12 cellular contexts compared by ENCODE assay signal in genomic region chr15:77915261-77915960, GRCh38.
"Had no signal": no experiment of that assay in that cellular context is flagged by ENCODE, and none has a peak within 500 bp of the region (broad histone marks: within the 10 kb centered on the region; RNA-seq: fewer than 3 reads in every experiment).

No MANE protein-coding gene starts in this region.

- H3K9me3 ChIP-seq: adrenal gland, heart left ventricle, left ventricle myocardium inferior, psoas muscle, right lobe of liver had no signal

- H3K27me3 ChIP-seq: adrenal gland, heart left ventricle, right lobe of liver had no signal

- ATAC-seq: activated CD4-positive, CD25-positive, alpha-beta regulatory T cell treated with anti-CD3 and anti-CD28 coated beads, Interleukin-2, amount 50 U/mL, for 24 hours; heart left ventricle; psoas muscle; right lobe of liver; stimulated activated naive CD8-positive, alpha-beta T cell treated with anti-CD3 and anti-CD28 coated beads, Interleukin-15, Interleukin-2, amounts not matched to agents 100 U/mL and 50 U/mL, for 24 hours had no signal

- H3K4me3 ChIP-seq: adrenal gland, heart left ventricle, left ventricle myocardium inferior, psoas muscle, right lobe of liver had no signal

- H3K36me3 ChIP-seq: adrenal gland, heart left ventricle, left ventricle myocardium inferior, right lobe of liver had no signal

- H3K4me1 ChIP-seq: adrenal gland, left ventricle myocardium inferior, psoas muscle, right lobe of liver had no signal

- DNase-seq: activated CD4-positive, alpha-beta T cell treated with anti-CD3 and anti-CD28 coated beads, Interleukin-2, amount 50 U/mL, for 48 hours; activated naive CD4-positive, alpha-beta T cell treated with anti-CD3 and anti-CD28 coated beads for 36 hours; central memory CD4-positive, alpha-beta T cell; left ventricle myocardium inferior; mesenchymal stem cell; stimulated activated CD4-positive, alpha-beta T cell treated with anti-CD3 and anti-CD28 coated beads, Interleukin-2, amount 100 ng/mL, for 48 hours; stimulated activated naive CD8-positive, alpha-beta T cell treated with anti-CD3 and anti-CD28 coated beads, Interleukin-15, Interleukin-2, amounts not matched to agents 100 U/mL and 50 U/mL, for 24 hours had no signal

- H3K27ac ChIP-seq: adrenal gland, heart left ventricle, left ventricle myocardium inferior, psoas muscle, right lobe of liver had no signal
